In genomic region chr1:143884532-143884931, GRCh38 we compare ENCODE assay signal across 8 cellular contexts.
DNase-seq lines count a peak whose midpoint lies in the region; ATAC-seq and TF ChIP-seq lines count a peak whose summit lies in the region.
"Not testable (repeated sequence)": the region's sequence is repeated elsewhere in the genome, so short reads cannot be mapped to it uniquely, and the experiment has no call there.

No MANE protein-coding gene starts in this region.

- H3K27ac Mint-ChIP-seq in activated naive CD8-positive, alpha-beta T cell treated with anti-CD3 and anti-CD28 coated beads for 36 hours = not testable (repeated sequence)
- peak overlapping the region; percentile 18 for H3K27ac Mint-ChIP-seq in progenitor cell of endocrine pancreas

- H3K4me3 ChIP-seq in HAP-1 (peak overlapping the region; percentile 18), heart right ventricle (peak overlapping the region in 7 of 10 donors; percentile 17 to 49 (median 39)), thoracic aorta (peak overlapping the region; percentile 62)

- intact Hi-C loops in heart right ventricle (cut with DNase I) = not testable (repeated sequence)

- H3K9me3 ChIP-seq in HAP-1, heart right ventricle, thoracic aorta: not testable (repeated sequence)

- peak overlapping the region; percentile 32 for H3K4me3 Mint-ChIP-seq in activated naive CD8-positive, alpha-beta T cell treated with anti-CD3 and anti-CD28 coated beads for 36 hours
- H3K4me3 Mint-ChIP-seq in progenitor cell of endocrine pancreas (ENCODE audit: low read depth) = peak overlapping the region; percentile 49

- TF ChIP-seq CTCF in heart right ventricle (IDR thresholded peaks at IDR 0.05) = peak; percentile 20 to 57 (median 40)
- TF ChIP-seq CTCF in progenitor cell of endocrine pancreas (IDR thresholded peaks at IDR 0.05; ENCODE audit: unreplicated experiment) = peak; percentile 34
- TF ChIP-seq CTCF in thoracic aorta (IDR thresholded peaks at IDR 0.05) = peak; percentile 23

- H3K36me3 Mint-ChIP-seq in activated naive CD8-positive, alpha-beta T cell treated with anti-CD3 and anti-CD28 coated beads for 36 hours; progenitor cell of endocrine pancreas (ENCODE audit: insufficient read depth): not testable (repeated sequence)

- not testable (repeated sequence) for H3K4me1 ChIP-seq in HAP-1; heart right ventricle; thoracic aorta (ENCODE audit: control insufficient read depth in 1 of 2, low read depth in 2 of 2)

- peak in 1 of 2 experiments; percentile 75 for DNase-seq in HAP-1 (ENCODE audit: low spot score in 2 of 2)
- DNase-seq in activated CD4-positive, alpha-beta T cell treated with anti-CD3 and anti-CD28 coated beads for 24 hours (ENCODE audit: low read depth in 2 of 2) = peak; percentile 7 to 34
- peak; percentile 43 for DNase-seq in activated naive CD8-positive, alpha-beta T cell treated with anti-CD3 and anti-CD28 coated beads for 36 hours
- peak; percentile 11 for DNase-seq in heart right ventricle
- DNase-seq in progenitor cell of endocrine pancreas (ENCODE audit: low spot score, unreplicated experiment) = peak; percentile 17
- not testable (repeated sequence) for DNase-seq in thoracic aorta (ENCODE audit: low spot score)

- H3K4me1 Mint-ChIP-seq in activated naive CD8-positive, alpha-beta T cell treated with anti-CD3 and anti-CD28 coated beads for 36 hours; progenitor cell of endocrine pancreas (ENCODE audit: low read depth): not testable (repeated sequence)

- H3K27me3 ChIP-seq in HAP-1 (ENCODE audit: low read depth); heart right ventricle; thoracic aorta (replicated peaks; ENCODE audit: insufficient read depth): not testable (repeated sequence)

- in situ Hi-C loops in HAP-1 (cut with MboI; ENCODE audit: low sequenced_read_pairs) = not testable (repeated sequence)

- H3K36me3 ChIP-seq in HAP-1 (replicated peaks); heart right ventricle; thoracic aorta: not testable (repeated sequence)

- H3K27ac ChIP-seq in heart right ventricle = not testable (repeated sequence)
- peak overlapping the region in 1 of 2 donors; percentile 35 for H3K27ac ChIP-seq in thoracic aorta

- WGBS in heart right ventricle, 2 donors = 0% methylated on average over 17 to 20 of the region's 38 CpGs

- ATAC-seq in GM18858 (IDR thresholded peaks at IDR 0.05; ENCODE audit: unreplicated experiment) (peak; percentile 68), HG03442 (IDR thresholded peaks at IDR 0.05; ENCODE audit: unreplicated experiment) (peak; percentile 82), heart right ventricle (peak; percentile 81 to 95 (median 90))
- ATAC-seq in thoracic aorta (ENCODE audit: insufficient number of reproducible peaks, low FRiP score, low read depth) = not testable (repeated sequence)

- H3K9me3 Mint-ChIP-seq in activated naive CD8-positive, alpha-beta T cell treated with anti-CD3 and anti-CD28 coated beads for 36 hours; progenitor cell of endocrine pancreas (ENCODE audit: low read depth): not testable (repeated sequence)

- H3K27me3 Mint-ChIP-seq in activated naive CD8-positive, alpha-beta T cell treated with anti-CD3 and anti-CD28 coated beads for 36 hours; progenitor cell of endocrine pancreas: not testable (repeated sequence)
